In genomic region chr5:53291528-53291927, GRCh38 we compare ENCODE assay signal across 14 cellular contexts.
DNase-seq lines count a peak whose midpoint lies in the region; ATAC-seq and TF ChIP-seq lines count a peak whose summit lies in the region.
"Had no signal": no experiment of that assay in that cellular context is flagged by ENCODE, and none has a peak within 500 bp of the region (broad histone marks: within the 10 kb centered on the region; RNA-seq: fewer than 3 reads in every experiment).

No MANE protein-coding gene starts in this region.

- no peaks in the 10 kb centered on the region for H3K27me3 ChIP-seq in left lung
- H3K27me3 ChIP-seq: ovary had no signal

- H3K9me3 ChIP-seq in left lung = peaks cover 0 to 11% of the 10 kb centered on the region in 2 donors

- H3K27ac ChIP-seq in epithelial cell of prostate (peak overlapping the region; percentile 57), left lung (peak overlapping the region; percentile 1 to 33)
- H3K27ac ChIP-seq: coronary artery, ovary had no signal

- H3K4me1 ChIP-seq in left lung = no peaks in the 10 kb centered on the region

- no peak for TF ChIP-seq CTCF in left lung (IDR thresholded peaks at IDR 0.05)

- no peak overlapping the region for H3K27ac Mint-ChIP-seq in natural killer cell treated with Interleukin-12 subunit alpha and Interleukin-12 subunit beta and Interleukin-15 and Interleukin-18, amount 100 ng/mL, for 72 hours
- H3K27ac Mint-ChIP-seq: activated CD4-positive, alpha-beta T cell treated with anti-CD3 and anti-CD28 coated beads, Interleukin-2, amount 10 ng/mL, durations not matched to agents 24 days and 14 days; activated naive CD8-positive, alpha-beta T cell treated with anti-CD3 and anti-CD28 coated beads for 36 hours had no signal

- H3K4me1 Mint-ChIP-seq in natural killer cell treated with Interleukin-12 subunit alpha and Interleukin-12 subunit beta and Interleukin-15 and Interleukin-18, amount 100 ng/mL, for 72 hours (ENCODE audit: low read depth in 2 of 2) = no peaks in the 10 kb centered on the region
- H3K4me1 Mint-ChIP-seq: activated CD4-positive, alpha-beta T cell treated with anti-CD3 and anti-CD28 coated beads, Interleukin-2, amount 10 ng/mL, durations not matched to agents 24 days and 14 days; activated naive CD8-positive, alpha-beta T cell treated with anti-CD3 and anti-CD28 coated beads for 36 hours had no signal

- no peak overlapping the region for H3K4me3 ChIP-seq in left lung
- H3K4me3 ChIP-seq: coronary artery, ovary had no signal

- H3K4me3 Mint-ChIP-seq in natural killer cell treated with Interleukin-12 subunit alpha and Interleukin-12 subunit beta and Interleukin-15 and Interleukin-18, amount 100 ng/mL, for 72 hours = no peak overlapping the region
- H3K4me3 Mint-ChIP-seq: activated CD4-positive, alpha-beta T cell treated with anti-CD3 and anti-CD28 coated beads, Interleukin-2, amount 10 ng/mL, durations not matched to agents 24 days and 14 days; activated naive CD8-positive, alpha-beta T cell treated with anti-CD3 and anti-CD28 coated beads for 36 hours had no signal

- ATAC-seq in left lung (peak; percentile 85), HG03025 (IDR thresholded peaks at IDR 0.05; ENCODE audit: low FRiP score, unreplicated experiment) (no peak), HG03354 (IDR thresholded peaks at IDR 0.05; ENCODE audit: poor library complexity, severe bottlenecking, unreplicated experiment) (no peak)
- ATAC-seq in natural killer cell treated with Interleukin-12 subunit alpha and Interleukin-12 subunit beta and Interleukin-15 and Interleukin-18, amount 100 ng/mL, for 72 hours = no peak

- DNase-seq in AML-193 (lab: John Stamatoyannopoulos, UW) = peak; percentile 43 to 64
- peak; percentile 78 for DNase-seq in NOMO-1 treated with DMSO at 0.1 percent for 48 hours (lab: John Stamatoyannopoulos, UW; ENCODE audit: unreplicated experiment)
- DNase-seq in epithelial cell of prostate (ENCODE audit: low read depth, low spot score) = no peak
- no peak for DNase-seq in left lung
- no peak for DNase-seq in natural killer cell treated with Interleukin-12 subunit alpha and Interleukin-12 subunit beta and Interleukin-15 and Interleukin-18, amount 100 ng/mL, for 72 hours (ENCODE audit: low spot score)
- DNase-seq in KG1 (lab: John Stamatoyannopoulos, UW) = no peak
- DNase-seq: activated CD4-positive, alpha-beta T cell treated with anti-CD3 and anti-CD28 coated beads, Interleukin-2, amount 10 ng/mL, durations not matched to agents 24 days and 14 days; activated naive CD8-positive, alpha-beta T cell treated with anti-CD3 and anti-CD28 coated beads for 36 hours; activated T-cell treated with anti-CD3 and anti-CD28 coated beads, Interleukin-2, amount 50 U/mL, for 1 hour; NCI-H1694; ovary had no signal

- no peaks in the 10 kb centered on the region for H3K27me3 Mint-ChIP-seq in natural killer cell treated with Interleukin-12 subunit alpha and Interleukin-12 subunit beta and Interleukin-15 and Interleukin-18, amount 100 ng/mL, for 72 hours
- H3K27me3 Mint-ChIP-seq: activated CD4-positive, alpha-beta T cell treated with anti-CD3 and anti-CD28 coated beads, Interleukin-2, amount 10 ng/mL, durations not matched to agents 24 days and 14 days had no signal

- peaks cover 6% of the 10 kb centered on the region for H3K9me3 Mint-ChIP-seq in natural killer cell treated with Interleukin-12 subunit alpha and Interleukin-12 subunit beta and Interleukin-15 and Interleukin-18, amount 100 ng/mL, for 72 hours

- intact Hi-C loops in left lung (cut with DNase I) = no loop called here

- no peaks in the 10 kb centered on the region for H3K36me3 ChIP-seq in left lung
- H3K36me3 ChIP-seq: ovary had no signal

- H3K36me3 Mint-ChIP-seq in natural killer cell treated with Interleukin-12 subunit alpha and Interleukin-12 subunit beta and Interleukin-15 and Interleukin-18, amount 100 ng/mL, for 72 hours = no peaks in the 10 kb centered on the region

Comparison
In these comparisons a context has a peak if more than half of its experiments do, and no peak if none do; other contexts are left out.
1. DNase-seq: peak in AML-193 (2 of 2) and NOMO-1 treated with DMSO at 0.1 percent for 48 hours (single experiment); none in epithelial cell of prostate (single experiment), left lung (0 of 2), natural killer cell treated with Interleukin-12 subunit alpha and Interleukin-12 subunit beta and Interleukin-15 and Interleukin-18, amount 100 ng/mL, for 72 hours (single experiment) and KG1 (single experiment).